ENCODE assay signal across 1 cellular context in the genomic region with DNA sequence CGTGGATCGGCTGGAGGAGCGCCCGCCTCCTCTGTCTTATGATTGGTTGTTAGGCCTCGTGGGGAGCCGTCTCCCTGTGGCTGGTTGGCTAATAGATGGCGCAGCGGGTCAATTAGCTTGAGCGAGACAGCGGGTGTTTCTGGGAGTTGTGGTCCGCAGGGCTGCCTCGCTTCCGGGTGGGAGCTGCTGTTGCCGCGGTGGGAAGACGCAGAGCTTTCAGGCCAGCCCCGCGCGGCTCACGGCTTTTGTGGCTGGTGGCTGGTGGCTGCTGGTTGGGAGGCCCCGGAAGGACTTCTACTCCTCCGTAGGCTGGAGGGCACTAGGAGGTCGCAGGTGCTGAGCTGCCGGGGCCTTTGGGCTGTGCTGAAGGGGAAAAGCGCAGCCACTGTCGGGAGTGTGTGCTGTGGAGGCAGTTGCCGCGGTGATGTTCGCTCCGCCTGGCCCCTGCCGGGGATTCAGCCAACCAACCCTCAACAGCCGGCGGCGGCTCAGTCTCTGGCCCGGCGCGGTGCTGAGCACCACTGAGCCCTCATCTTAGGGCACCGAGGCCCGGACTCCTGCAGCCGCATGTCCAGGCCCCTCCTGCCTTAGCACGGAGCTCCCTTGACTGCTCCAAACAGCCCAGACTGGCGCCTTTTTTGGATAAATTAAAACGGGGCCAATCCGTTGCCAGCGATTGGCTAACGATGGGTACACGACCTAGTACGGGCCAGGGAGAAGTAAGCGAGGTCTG.
TF ChIP-seq lines count a peak whose summit lies in the region.

No MANE protein-coding gene starts in this region.

TF ChIP-seq in SK-N-SH, 30 proteins besides CTCF, POLR2A, EP300 and RAD21 (continued from another document):
- no peak for TF ChIP-seq REST (IDR thresholded peaks at IDR 0.05; ENCODE audit: low read depth, low read length)
- TF ChIP-seq YY1 (IDR thresholded peaks at IDR 0.05; ENCODE audit: low read depth) = no peak; the same call in 1 of the 2 replicates
- TF ChIP-seq TEAD4 (IDR thresholded peaks at IDR 0.05; ENCODE audit: borderline replicate concordance, insufficient read depth) = no peak
- TF ChIP-seq FOXJ3 (CRISPR knock-in tag; IDR thresholded peaks at IDR 0.05) = no peak
- TF ChIP-seq NRF1 (IDR thresholded peaks at IDR 0.05; ENCODE audit: low read depth, low read length) = no peak
- TF ChIP-seq FOSL2 (IDR thresholded peaks at IDR 0.05; ENCODE audit: borderline replicate concordance, low read depth) = no peak
- no peak for TF ChIP-seq FOXM1 (IDR thresholded peaks at IDR 0.05; ENCODE audit: low read depth)
- no peak for TF ChIP-seq TCF12 (IDR thresholded peaks at IDR 0.05)
- peak; percentile 30 for TF ChIP-seq MAX (IDR thresholded peaks at IDR 0.05; ENCODE audit: low read depth)
- peak; percentile 96 for TF ChIP-seq PBX3 (IDR thresholded peaks at IDR 0.05)
- TF ChIP-seq RFX5 (IDR thresholded peaks at IDR 0.05; ENCODE audit: low read length) = no peak
- peak; percentile 52; the same call in 1 of the 2 replicates for TF ChIP-seq TAF1 (IDR thresholded peaks at IDR 0.05; ENCODE audit: borderline replicate concordance, low read depth, low read length)
- no peak for TF ChIP-seq USF2 (IDR thresholded peaks at IDR 0.05; ENCODE audit: borderline replicate concordance, low read depth, low read length)
- TF ChIP-seq GABPA (IDR thresholded peaks at IDR 0.05; ENCODE audit: low read depth) = peak; percentile 58
- TF ChIP-seq JUND (IDR thresholded peaks at IDR 0.05) = no peak
- no peak for TF ChIP-seq GATA2 (CRISPR knock-in tag; IDR thresholded peaks at IDR 0.05)
- no peak for TF ChIP-seq EZH2phosphoT487 (IDR thresholded peaks at IDR 0.05; ENCODE audit: borderline replicate concordance, low read depth)
- TF ChIP-seq, protein P1, sequence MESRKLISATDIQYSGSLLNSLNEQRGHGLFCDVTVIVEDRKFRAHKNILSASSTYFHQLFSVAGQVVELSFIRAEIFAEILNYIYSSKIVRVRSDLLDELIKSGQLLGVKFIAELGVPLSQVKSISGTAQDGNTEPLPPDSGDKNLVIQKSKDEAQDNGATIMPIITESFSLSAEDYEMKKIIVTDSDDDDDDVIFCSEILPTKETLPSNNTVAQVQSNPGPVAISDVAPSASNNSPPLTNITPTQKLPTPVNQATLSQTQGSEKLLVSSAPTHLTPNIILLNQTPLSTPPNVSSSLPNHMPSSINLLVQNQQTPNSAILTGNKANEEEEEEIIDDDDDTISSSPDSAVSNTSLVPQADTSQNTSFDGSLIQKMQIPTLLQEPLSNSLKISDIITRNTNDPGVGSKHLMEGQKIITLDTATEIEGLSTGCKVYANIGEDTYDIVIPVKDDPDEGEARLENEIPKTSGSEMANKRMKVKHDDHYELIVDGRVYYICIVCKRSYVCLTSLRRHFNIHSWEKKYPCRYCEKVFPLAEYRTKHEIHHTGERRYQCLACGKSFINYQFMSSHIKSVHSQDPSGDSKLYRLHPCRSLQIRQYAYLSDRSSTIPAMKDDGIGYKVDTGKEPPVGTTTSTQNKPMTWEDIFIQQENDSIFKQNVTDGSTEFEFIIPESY (IDR thresholded peaks at IDR 0.05; ENCODE audit: borderline replicate concordance, low read depth) = peak; percentile 42; the same call in 1 of the 2 replicates
- TF ChIP-seq CHD2 (IDR thresholded peaks at IDR 0.05; ENCODE audit: low read length, partially characterized antibody) = peak; percentile 55
- no peak for TF ChIP-seq MEF2A (IDR thresholded peaks at IDR 0.05; ENCODE audit: borderline replicate concordance, low read depth)
- no peak for TF ChIP-seq RXRA (IDR thresholded peaks at IDR 0.05; ENCODE audit: borderline replicate concordance, low read depth)
- no peak for TF ChIP-seq SIN3A (IDR thresholded peaks at IDR 0.05; ENCODE audit: borderline replicate concordance, low read depth, low read length)
- TF ChIP-seq, protein P2, sequence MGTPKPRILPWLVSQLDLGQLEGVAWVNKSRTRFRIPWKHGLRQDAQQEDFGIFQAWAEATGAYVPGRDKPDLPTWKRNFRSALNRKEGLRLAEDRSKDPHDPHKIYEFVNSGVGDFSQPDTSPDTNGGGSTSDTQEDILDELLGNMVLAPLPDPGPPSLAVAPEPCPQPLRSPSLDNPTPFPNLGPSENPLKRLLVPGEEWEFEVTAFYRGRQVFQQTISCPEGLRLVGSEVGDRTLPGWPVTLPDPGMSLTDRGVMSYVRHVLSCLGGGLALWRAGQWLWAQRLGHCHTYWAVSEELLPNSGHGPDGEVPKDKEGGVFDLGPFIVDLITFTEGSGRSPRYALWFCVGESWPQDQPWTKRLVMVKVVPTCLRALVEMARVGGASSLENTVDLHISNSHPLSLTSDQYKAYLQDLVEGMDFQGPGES (IDR thresholded peaks at IDR 0.05; ENCODE audit: low read depth, low read length) = peak; percentile 83
- no peak for TF ChIP-seq USF1 (IDR thresholded peaks at IDR 0.05; ENCODE audit: borderline replicate concordance, low read depth)
- peak; percentile 99 for TF ChIP-seq ELF1 (IDR thresholded peaks at IDR 0.05)
- TF ChIP-seq MXI1 (IDR thresholded peaks at IDR 0.05; ENCODE audit: low read depth, low read length) = peak; percentile 39; the same call in 1 of the 2 replicates
- peak; percentile 51; the same call in 1 of the 2 replicates for TF ChIP-seq POLR2AphosphoS5 (IDR thresholded peaks at IDR 0.05; ENCODE audit: low read depth, low read length)
- no peak for TF ChIP-seq SMC3 (IDR thresholded peaks at IDR 0.05; ENCODE audit: low read depth, low read length)
